ENCODE assay signal across 15 cellular contexts in the genomic region with DNA sequence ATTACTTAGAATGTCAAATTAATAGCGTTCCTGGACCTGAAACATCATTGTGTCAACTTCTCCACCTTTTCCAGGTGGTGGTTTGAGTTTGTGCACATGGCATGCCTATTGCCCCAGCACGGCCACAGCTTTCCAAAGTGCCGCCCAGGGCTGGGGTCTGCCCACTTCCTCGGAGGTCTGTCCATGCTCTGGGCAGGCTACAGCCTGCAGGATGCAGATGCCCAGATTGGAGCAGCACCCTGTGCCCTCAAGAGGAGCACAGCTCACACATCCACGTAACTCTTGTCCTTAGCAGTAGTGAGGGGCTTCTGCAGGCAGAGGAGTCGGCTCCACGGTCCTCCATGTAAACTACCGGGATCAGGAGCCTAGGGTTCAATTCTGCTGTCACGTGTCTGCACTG.
"Had no signal": no experiment of that assay in that cellular context is flagged by ENCODE, and none has a peak within 500 bp of the region (broad histone marks: within the 10 kb centered on the region; RNA-seq: fewer than 3 reads in every experiment).

No MANE protein-coding gene starts in this region.

- DNase-seq: colonic mucosa; effector memory CD4-positive, alpha-beta T cell; erythroblast; esophagus squamous epithelium; foreskin melanocyte; glutamatergic neuron; heart right ventricle; hippocampal formation; mesenchymal stem cell; naive thymus-derived CD8-positive, alpha-beta T cell; nephron progenitor cell; occipital lobe; right cardiac atrium; sigmoid colon; stimulated activated CD4-positive, alpha-beta T cell treated with anti-CD3 and anti-CD28 coated beads, Interleukin-4, amount 100 ng/mL, for 4 hours had no signal
